In genomic region chr2:74413001-74413698, GRCh38 we compare ENCODE assay signal across 1 cellular context.
TF ChIP-seq lines count a peak whose summit lies in the region.

No MANE protein-coding gene starts in this region.

TF ChIP-seq in HepG2, 621 proteins besides CTCF, POLR2A, EP300 and RAD21 (continued from another document and continues in another):
- 0 out of 2 replicates have a peak, but pooled peaks have one; percentile 35 for TF ChIP-seq NFIB (CRISPR knock-in tag; IDR thresholded peaks at IDR 0.05; ENCODE audit: borderline replicate concordance)
- no peak for TF ChIP-seq HNRNPK (IDR thresholded peaks at IDR 0.05; ENCODE audit: low read depth, low read length, poor library complexity, severe bottlenecking)
- no peak for TF ChIP-seq ARNT2 (CRISPR knock-in tag; IDR thresholded peaks at IDR 0.05; ENCODE audit: low read depth)
- no peak for TF ChIP-seq ARID3A (IDR thresholded peaks at IDR 0.05; ENCODE audit: low read depth, low read length)
- no peak for TF ChIP-seq ZFX (CRISPR knock-in tag; IDR thresholded peaks at IDR 0.05; ENCODE audit: low read depth)
- TF ChIP-seq HIVEP1 (CRISPR knock-in tag; IDR thresholded peaks at IDR 0.05): no peak
- peak; percentile 28 for TF ChIP-seq YY1 (IDR thresholded peaks at IDR 0.05; ENCODE audit: insufficient read depth, insufficient replicate concordance, low read depth, low read length)
- TF ChIP-seq, protein P1, sequence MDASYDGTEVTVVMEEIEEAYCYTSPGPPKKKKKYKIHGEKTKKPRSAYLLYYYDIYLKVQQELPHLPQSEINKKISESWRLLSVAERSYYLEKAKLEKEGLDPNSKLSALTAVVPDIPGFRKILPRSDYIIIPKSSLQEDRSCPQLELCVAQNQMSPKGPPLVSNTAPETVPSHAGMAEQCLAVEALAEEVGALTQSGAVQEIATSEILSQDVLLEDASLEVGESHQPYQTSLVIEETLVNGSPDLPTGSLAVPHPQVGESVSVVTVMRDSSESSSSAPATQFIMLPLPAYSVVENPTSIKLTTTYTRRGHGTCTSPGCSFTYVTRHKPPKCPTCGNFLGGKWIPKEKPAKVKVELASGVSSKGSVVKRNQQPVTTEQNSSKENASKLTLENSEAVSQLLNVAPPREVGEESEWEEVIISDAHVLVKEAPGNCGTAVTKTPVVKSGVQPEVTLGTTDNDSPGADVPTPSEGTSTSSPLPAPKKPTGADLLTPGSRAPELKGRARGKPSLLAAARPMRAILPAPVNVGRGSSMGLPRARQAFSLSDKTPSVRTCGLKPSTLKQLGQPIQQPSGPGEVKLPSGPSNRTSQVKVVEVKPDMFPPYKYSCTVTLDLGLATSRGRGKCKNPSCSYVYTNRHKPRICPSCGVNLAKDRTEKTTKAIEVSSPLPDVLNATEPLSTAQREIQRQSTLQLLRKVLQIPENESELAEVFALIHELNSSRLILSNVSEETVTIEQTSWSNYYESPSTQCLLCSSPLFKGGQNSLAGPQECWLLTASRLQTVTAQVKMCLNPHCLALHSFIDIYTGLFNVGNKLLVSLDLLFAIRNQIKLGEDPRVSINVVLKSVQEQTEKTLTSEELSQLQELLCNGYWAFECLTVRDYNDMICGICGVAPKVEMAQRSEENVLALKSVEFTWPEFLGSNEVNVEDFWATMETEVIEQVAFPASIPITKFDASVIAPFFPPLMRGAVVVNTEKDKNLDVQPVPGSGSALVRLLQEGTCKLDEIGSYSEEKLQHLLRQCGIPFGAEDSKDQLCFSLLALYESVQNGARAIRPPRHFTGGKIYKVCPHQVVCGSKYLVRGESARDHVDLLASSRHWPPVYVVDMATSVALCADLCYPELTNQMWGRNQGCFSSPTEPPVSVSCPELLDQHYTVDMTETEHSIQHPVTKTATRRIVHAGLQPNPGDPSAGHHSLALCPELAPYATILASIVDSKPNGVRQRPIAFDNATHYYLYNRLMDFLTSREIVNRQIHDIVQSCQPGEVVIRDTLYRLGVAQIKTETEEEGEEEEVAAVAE (CRISPR knock-in tag; IDR thresholded peaks at IDR 0.05; ENCODE audit: borderline replicate concordance): no peak
- TF ChIP-seq XBP1 (CRISPR knock-in tag; IDR thresholded peaks at IDR 0.05): no peak
- TF ChIP-seq ZNF616 (CRISPR knock-in tag; IDR thresholded peaks at IDR 0.05; ENCODE audit: low read depth): no peak
- TF ChIP-seq ZBTB49 (CRISPR knock-in tag; IDR thresholded peaks at IDR 0.05; ENCODE audit: borderline replicate concordance): no peak
- no peak for TF ChIP-seq BRCA1 (CRISPR knock-in tag; IDR thresholded peaks at IDR 0.05)
- TF ChIP-seq SIN3B (IDR thresholded peaks at IDR 0.05; ENCODE audit: low read length): no peak
- peak; percentile 89 for TF ChIP-seq ZNF335 (CRISPR knock-in tag; IDR thresholded peaks at IDR 0.05)
- no peak for TF ChIP-seq ZNF329 (CRISPR knock-in tag; IDR thresholded peaks at IDR 0.05; ENCODE audit: low read depth)
- no peak for TF ChIP-seq MEIS1 (CRISPR knock-in tag; IDR thresholded peaks at IDR 0.05; ENCODE audit: borderline replicate concordance)
- TF ChIP-seq ZNF562 (CRISPR knock-in tag; IDR thresholded peaks at IDR 0.05; ENCODE audit: borderline replicate concordance): no peak
- TF ChIP-seq ZNF646 (CRISPR knock-in tag; IDR thresholded peaks at IDR 0.05): no peak
- TF ChIP-seq, protein P2, sequence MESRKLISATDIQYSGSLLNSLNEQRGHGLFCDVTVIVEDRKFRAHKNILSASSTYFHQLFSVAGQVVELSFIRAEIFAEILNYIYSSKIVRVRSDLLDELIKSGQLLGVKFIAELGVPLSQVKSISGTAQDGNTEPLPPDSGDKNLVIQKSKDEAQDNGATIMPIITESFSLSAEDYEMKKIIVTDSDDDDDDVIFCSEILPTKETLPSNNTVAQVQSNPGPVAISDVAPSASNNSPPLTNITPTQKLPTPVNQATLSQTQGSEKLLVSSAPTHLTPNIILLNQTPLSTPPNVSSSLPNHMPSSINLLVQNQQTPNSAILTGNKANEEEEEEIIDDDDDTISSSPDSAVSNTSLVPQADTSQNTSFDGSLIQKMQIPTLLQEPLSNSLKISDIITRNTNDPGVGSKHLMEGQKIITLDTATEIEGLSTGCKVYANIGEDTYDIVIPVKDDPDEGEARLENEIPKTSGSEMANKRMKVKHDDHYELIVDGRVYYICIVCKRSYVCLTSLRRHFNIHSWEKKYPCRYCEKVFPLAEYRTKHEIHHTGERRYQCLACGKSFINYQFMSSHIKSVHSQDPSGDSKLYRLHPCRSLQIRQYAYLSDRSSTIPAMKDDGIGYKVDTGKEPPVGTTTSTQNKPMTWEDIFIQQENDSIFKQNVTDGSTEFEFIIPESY (CRISPR knock-in tag; IDR thresholded peaks at IDR 0.05): no peak
- no peak for TF ChIP-seq TAF15 (IDR thresholded peaks at IDR 0.05; ENCODE audit: low read depth, low read length, poor library complexity, severe bottlenecking)
- TF ChIP-seq MIXL1 (CRISPR knock-in tag; IDR thresholded peaks at IDR 0.05): 0 out of 2 replicates have a peak, but pooled peaks have one; percentile 28
- 0 out of 2 replicates have a peak, but pooled peaks have one; percentile 23 for TF ChIP-seq ZNF121 (CRISPR knock-in tag; IDR thresholded peaks at IDR 0.05)
- TF ChIP-seq SMARCC2 (IDR thresholded peaks at IDR 0.05): no peak
- TF ChIP-seq ZFYVE20 (CRISPR knock-in tag; IDR thresholded peaks at IDR 0.05; ENCODE audit: borderline replicate concordance, low read depth): no peak
- no peak for TF ChIP-seq TARDBP (CRISPR knock-in tag; IDR thresholded peaks at IDR 0.05)
- TF ChIP-seq NFRKB (IDR thresholded peaks at IDR 0.05): no peak
- TF ChIP-seq NFATC3 (CRISPR knock-in tag; IDR thresholded peaks at IDR 0.05): no peak
- no peak for TF ChIP-seq ZNF530 (CRISPR knock-in tag; IDR thresholded peaks at IDR 0.05; ENCODE audit: low read depth)
- TF ChIP-seq NAIF1 (CRISPR knock-in tag; IDR thresholded peaks at IDR 0.05; ENCODE audit: borderline replicate concordance): no peak
- TF ChIP-seq RCOR2 (CRISPR knock-in tag; IDR thresholded peaks at IDR 0.05): peak; percentile 60; the same call in 1 of the 2 replicates
- no peak for TF ChIP-seq HOXA7 (CRISPR knock-in tag; IDR thresholded peaks at IDR 0.05)
- peak; percentile 67; the same call in 1 of the 2 replicates for TF ChIP-seq RXRA (CRISPR knock-in tag; IDR thresholded peaks at IDR 0.05)
- TF ChIP-seq NCOR1 (IDR thresholded peaks at IDR 0.05; ENCODE audit: borderline replicate concordance, low read length): no peak
- no peak for TF ChIP-seq ZFP41 (CRISPR knock-in tag; IDR thresholded peaks at IDR 0.05; ENCODE audit: borderline replicate concordance)
- no peak for TF ChIP-seq SATB2 (CRISPR knock-in tag; IDR thresholded peaks at IDR 0.05)
- no peak for TF ChIP-seq KLF9 (CRISPR knock-in tag; IDR thresholded peaks at IDR 0.05; ENCODE audit: low read depth)
- no peak for TF ChIP-seq PRMT3 (CRISPR knock-in tag; IDR thresholded peaks at IDR 0.05; ENCODE audit: borderline replicate concordance, low read depth)
- peak; percentile 63; the same call in 1 of the 2 replicates for TF ChIP-seq KDM6A (CRISPR knock-in tag; IDR thresholded peaks at IDR 0.05; ENCODE audit: low read depth)
- TF ChIP-seq ZNF292 (CRISPR knock-in tag; IDR thresholded peaks at IDR 0.05; ENCODE audit: borderline replicate concordance, low read depth): peak; percentile 52; the same call in 1 of the 2 replicates
- TF ChIP-seq ZBTB20 (CRISPR knock-in tag; IDR thresholded peaks at IDR 0.05; ENCODE audit: borderline replicate concordance, low read depth): no peak
- peak; percentile 25; the same call in 1 of the 2 replicates for TF ChIP-seq MED1 (CRISPR knock-in tag; IDR thresholded peaks at IDR 0.05)
- TF ChIP-seq ZNF441 (CRISPR knock-in tag; IDR thresholded peaks at IDR 0.05; ENCODE audit: borderline replicate concordance): no peak
- TF ChIP-seq KAT8 (CRISPR knock-in tag; IDR thresholded peaks at IDR 0.05): no peak
- no peak for TF ChIP-seq NPAS2 (CRISPR knock-in tag; IDR thresholded peaks at IDR 0.05; ENCODE audit: borderline replicate concordance)
- TF ChIP-seq CSRNP2 (CRISPR knock-in tag; conservative IDR thresholded peaks at IDR 0.05; ENCODE audit: low read depth): no peak
- no peak for TF ChIP-seq TIGD3 (CRISPR knock-in tag; IDR thresholded peaks at IDR 0.05; ENCODE audit: borderline replicate concordance)
